In the genomic region with DNA sequence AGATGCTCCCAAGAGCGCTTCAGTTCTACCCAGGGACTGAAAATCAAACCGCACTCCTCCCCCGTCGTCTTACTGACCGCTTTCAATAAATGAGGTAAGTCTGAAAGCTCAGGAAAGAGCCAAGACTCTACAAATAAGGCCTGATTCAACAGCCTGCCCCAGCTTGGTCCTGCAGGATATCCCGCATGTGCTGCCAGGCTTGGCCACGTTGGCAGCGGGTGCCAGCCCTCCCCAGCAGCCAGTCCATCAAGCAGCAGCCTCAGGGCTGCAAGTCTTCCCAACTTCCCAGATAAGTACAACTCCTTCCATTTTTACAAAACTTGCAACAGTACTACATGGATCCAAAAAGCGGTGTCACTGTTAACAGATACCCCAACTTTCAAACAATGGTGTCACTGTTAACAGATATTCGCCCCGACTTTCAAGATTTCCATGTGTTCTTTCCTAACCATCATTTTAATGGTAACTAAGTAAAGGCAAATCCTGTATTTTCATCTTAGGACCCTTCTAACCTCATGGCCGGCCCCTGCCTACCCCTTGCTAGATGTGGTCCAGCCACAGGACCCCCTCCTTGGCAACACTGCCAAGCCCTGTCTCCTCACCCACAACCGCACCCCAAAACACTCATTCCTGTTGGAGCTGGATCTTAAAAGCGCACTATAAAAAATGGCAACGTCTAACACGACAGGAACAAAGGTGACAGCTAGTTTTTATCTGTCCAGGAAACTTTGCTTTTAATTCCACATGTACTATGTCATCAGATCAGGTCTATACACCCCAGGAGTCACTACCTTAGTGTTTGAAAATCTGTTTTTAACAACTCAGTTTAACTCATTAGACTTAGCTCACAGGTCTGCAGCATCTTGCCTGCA, we compare ENCODE assay signal across 15 cellular contexts. TPM values are rescaled to one million over a fixed set of nuclear protein-coding genes. Genes with fewer than 3 reads are reported as not detected.
A peak's percentile ranks its signal among the peaks of the same experiment; 100 is the strongest.
DNase-seq lines count a peak whose midpoint lies in the region; ATAC-seq and TF ChIP-seq lines count a peak whose summit lies in the region.
"Had no signal": no experiment of that assay in that cellular context is flagged by ENCODE, and none has a peak within 500 bp of the region (broad histone marks: within the 10 kb centered on the region; RNA-seq: fewer than 3 reads in every experiment).

No MANE protein-coding gene starts in this region.

- H3K79me2 ChIP-seq in neural progenitor cell (ENCODE audit: low read depth): no peaks in the 10 kb centered on the region
- peaks cover 2% of the 10 kb centered on the region for H3K79me2 ChIP-seq in smooth muscle cell (ENCODE audit: low read depth)

- peaks cover 30% of the 10 kb centered on the region for H4K20me1 ChIP-seq in neural progenitor cell (ENCODE audit: low read depth)
- H4K20me1 ChIP-seq in smooth muscle cell (ENCODE audit: low read depth): peaks cover 40% of the 10 kb centered on the region

- peaks cover 4% of the 10 kb centered on the region for H3K36me3 Mint-ChIP-seq in IgD-negative memory B cell
- peaks cover 21% of the 10 kb centered on the region for H3K36me3 Mint-ChIP-seq in brain
- H3K36me3 Mint-ChIP-seq in neural progenitor cell: peaks cover 3% of the 10 kb centered on the region

- H3K4me2 ChIP-seq in neural progenitor cell (no peak overlapping the region), smooth muscle cell (no peak overlapping the region)

- peak; percentile 22 for DNase-seq in NCI-H446 treated with DMSO at 0.1 percent for 48 hours (lab: John Stamatoyannopoulos, UW)
- no peak for DNase-seq in NCI-H446 (lab: John Stamatoyannopoulos, UW)
- DNase-seq in neural progenitor cell (ENCODE audit: low spot score): no peak
- no peak for DNase-seq in iPS-NIHi7 (ENCODE audit: extremely low spot score)
- DNase-seq in smooth muscle cell (lab: John Stamatoyannopoulos, UW; ENCODE audit: unreplicated experiment): no peak
- DNase-seq: adrenal gland; hippocampal formation; left lung; NCI-H1092 treated with DMSO at 0.1 percent for 48 hours; stimulated activated naive CD4-positive, alpha-beta T cell treated with Interleukin-2 at 50 U/mL for 16 hours had no signal

- H3K4me1 ChIP-seq in neural progenitor cell (peaks cover 17% of the 10 kb centered on the region), smooth muscle cell (ENCODE audit: low read depth) (peaks cover 20% of the 10 kb centered on the region)

- H3K27me3 Mint-ChIP-seq in IgD-negative memory B cell (no peaks in the 10 kb centered on the region), brain (no peaks in the 10 kb centered on the region), neural progenitor cell (ENCODE audit: insufficient read depth, low read depth) (peaks cover 2% of the 10 kb centered on the region)

- no peaks in the 10 kb centered on the region for H3K9me3 ChIP-seq in neural progenitor cell (ENCODE audit: low read depth)
- no peaks in the 10 kb centered on the region for H3K9me3 ChIP-seq in smooth muscle cell (replicated peaks; ENCODE audit: low read depth)
- H3K9me3 ChIP-seq: adrenal gland, left lung had no signal

- H3K4me3 Mint-ChIP-seq in IgD-negative memory B cell (peak overlapping the region in 1 of 4 donors; percentile 20), brain (no peak overlapping the region), neural progenitor cell (no peak overlapping the region)

- H2AFZ ChIP-seq in neural progenitor cell (replicated peaks): no peak overlapping the region
- H2AFZ ChIP-seq in smooth muscle cell (ENCODE audit: low read depth): no peak overlapping the region

- peak overlapping the region; percentile 45 to 90 (median 64) for H3K27ac Mint-ChIP-seq in IgD-negative memory B cell
- peak overlapping the region in 3 of 5 experiments; percentile 23 to 85 (median 82) for H3K27ac Mint-ChIP-seq in brain
- H3K27ac Mint-ChIP-seq in neural progenitor cell: peak overlapping the region; percentile 27

- WGBS in smooth muscle cell (ENCODE audit: low lambda C conversion rate): 91% methylated on average over 16 of the region's 16 CpGs

- no peak for TF ChIP-seq CTCF in brain (conservative IDR thresholded peaks at IDR 0.05)
- TF ChIP-seq CTCF in neural progenitor cell (IDR thresholded peaks at IDR 0.05): no peak
- no peak for TF ChIP-seq CTCF in smooth muscle cell (IDR thresholded peaks at IDR 0.05; ENCODE audit: borderline replicate concordance, insufficient read depth, poor library complexity, severe bottlenecking)

- H3K36me3 ChIP-seq in neural progenitor cell (no peaks in the 10 kb centered on the region), smooth muscle cell (ENCODE audit: low read depth) (peaks cover 2% of the 10 kb centered on the region)

- H3F3A ChIP-seq in neural progenitor cell (ENCODE audit: low read depth) (peaks cover 39% of the 10 kb centered on the region), smooth muscle cell (ENCODE audit: low read depth) (peaks cover 16% of the 10 kb centered on the region)

- ATAC-seq in GM19035 (IDR thresholded peaks at IDR 0.05; ENCODE audit: unreplicated experiment): no peak
- ATAC-seq: sciatic nerve had no signal

- H3K27ac ChIP-seq in neural progenitor cell (no peak overlapping the region), smooth muscle cell (ENCODE audit: low read depth) (no peak overlapping the region)
- H3K27ac ChIP-seq: adrenal gland, left lung had no signal

- peaks cover 21 to 25% (median 22%) of the 10 kb centered on the region in 3 donors for H3K4me1 Mint-ChIP-seq in IgD-negative memory B cell
- peaks cover 43% of the 10 kb centered on the region for H3K4me1 Mint-ChIP-seq in brain
- H3K4me1 Mint-ChIP-seq in neural progenitor cell: peaks cover 23% of the 10 kb centered on the region

- no peaks in the 10 kb centered on the region for H3K27me3 ChIP-seq in neural progenitor cell
- no peaks in the 10 kb centered on the region for H3K27me3 ChIP-seq in smooth muscle cell (ENCODE audit: low read depth)
- H3K27me3 ChIP-seq: adrenal gland, left lung had no signal

- peak overlapping the region; percentile 23 for H3K9ac ChIP-seq in neural progenitor cell
- H3K9ac ChIP-seq in smooth muscle cell (ENCODE audit: low read depth): no peak overlapping the region

- H3K9me3 Mint-ChIP-seq in IgD-negative memory B cell (no peaks in the 10 kb centered on the region), brain (no peaks in the 10 kb centered on the region), neural progenitor cell (no peaks in the 10 kb centered on the region)

- no peak overlapping the region for H3K4me3 ChIP-seq in neural progenitor cell
- no peak overlapping the region for H3K4me3 ChIP-seq in smooth muscle cell
- H3K4me3 ChIP-seq: adrenal gland, left lung had no signal

RNA-seq across cellular contexts. Expression of a gene that starts 28.0 kb away (rescaled TPM):
- polyA plus RNA-seq in IgD-negative memory B cell (42.8 TPM), brain (ENCODE audit: insufficient read depth, low read depth, low replicate concordance) (47.3 TPM), smooth muscle cell (14.4 and 16.0 TPM in 2 replicates)
- total RNA-seq in neural progenitor cell (ENCODE audit: low replicate concordance) (64.5 and 68.5 TPM in 2 replicates), smooth muscle cell (24.6 and 25.8 TPM in 2 replicates)

RNA-seq across cellular contexts. Expression of a gene that starts 36.7 kb away (rescaled TPM):
- polyA plus RNA-seq in IgD-negative memory B cell (1.2 TPM), brain (ENCODE audit: insufficient read depth, low read depth, low replicate concordance) (21.1 TPM), smooth muscle cell (6.8 and 12.5 TPM in 2 replicates)
- total RNA-seq in neural progenitor cell (ENCODE audit: low replicate concordance) (29.1 and 36.3 TPM in 2 replicates), smooth muscle cell (9.1 and 9.5 TPM in 2 replicates)

RNA-seq across cellular contexts. Expression of a gene that starts 39.6 kb away (rescaled TPM):
- polyA plus RNA-seq in IgD-negative memory B cell (12.1 TPM), brain (ENCODE audit: insufficient read depth, low read depth, low replicate concordance) (45.2 TPM), smooth muscle cell (13.9 and 20.8 TPM in 2 replicates)
- total RNA-seq in neural progenitor cell (ENCODE audit: low replicate concordance) (48.7 and 50.0 TPM in 2 replicates), smooth muscle cell (23.5 and 34.8 TPM in 2 replicates)

RNA-seq across cellular contexts. Expression of a gene that starts 54.2 kb away (rescaled TPM):
- 4.1 TPM for polyA plus RNA-seq in IgD-negative memory B cell
- polyA plus RNA-seq in brain (ENCODE audit: insufficient read depth, low read depth, low replicate concordance): 0.20 TPM
- 0.17 and 0.74 TPM in 2 replicates for total RNA-seq in neural progenitor cell (ENCODE audit: low replicate concordance)
- total RNA-seq in smooth muscle cell: 32.4 and 32.5 TPM in 2 replicates
- 92.5 and 96.7 TPM in 2 replicates for polyA plus RNA-seq in smooth muscle cell
- polyA plus RNA-seq: neural cell had no signal

Comparison
In these comparisons a context has a peak if more than half of its experiments do, and no peak if none do; other contexts are left out.
1. H3K27ac Mint-ChIP-seq: peak in every context shown above with its lines; median percentile 82 in brain; 64 in IgD-negative memory B cell; 27 in neural progenitor cell.